1 cellular context compared by ENCODE assay signal in the genomic region with DNA sequence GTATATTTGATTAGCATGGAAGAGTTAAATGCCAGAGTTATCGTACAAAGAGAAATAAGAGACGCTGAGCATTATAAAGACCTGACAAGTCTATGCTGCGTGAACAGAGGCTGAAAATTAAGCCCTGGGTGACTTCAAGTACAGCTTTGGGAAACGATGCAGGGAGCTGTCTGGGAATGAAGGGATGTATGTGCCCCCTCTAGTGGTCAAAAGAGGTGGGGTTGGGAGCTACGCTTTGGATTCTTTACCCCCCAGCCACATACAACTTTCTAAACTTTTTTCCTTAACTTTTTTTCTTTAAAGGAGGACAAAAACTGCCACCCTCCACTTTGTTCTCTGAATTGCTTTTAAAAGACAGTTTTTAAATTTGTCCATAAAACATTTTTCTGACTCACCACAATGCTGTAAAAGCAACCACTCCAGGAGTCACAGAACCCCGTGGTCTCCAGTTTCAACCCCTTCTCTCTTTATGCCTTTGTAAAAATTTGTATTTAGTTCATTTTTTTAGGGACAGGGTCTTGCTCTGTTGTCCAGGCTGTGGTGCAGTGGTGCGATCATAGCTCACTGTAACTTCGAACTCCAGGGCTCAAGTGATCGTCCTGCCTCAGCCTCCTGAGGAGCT.
TF ChIP-seq lines count a peak whose summit lies in the region.

No MANE protein-coding gene starts in this region.

TF ChIP-seq in liver, 16 proteins besides CTCF, POLR2A, EP300 and RAD21 (continued from another document):
- TF ChIP-seq, protein P1, sequence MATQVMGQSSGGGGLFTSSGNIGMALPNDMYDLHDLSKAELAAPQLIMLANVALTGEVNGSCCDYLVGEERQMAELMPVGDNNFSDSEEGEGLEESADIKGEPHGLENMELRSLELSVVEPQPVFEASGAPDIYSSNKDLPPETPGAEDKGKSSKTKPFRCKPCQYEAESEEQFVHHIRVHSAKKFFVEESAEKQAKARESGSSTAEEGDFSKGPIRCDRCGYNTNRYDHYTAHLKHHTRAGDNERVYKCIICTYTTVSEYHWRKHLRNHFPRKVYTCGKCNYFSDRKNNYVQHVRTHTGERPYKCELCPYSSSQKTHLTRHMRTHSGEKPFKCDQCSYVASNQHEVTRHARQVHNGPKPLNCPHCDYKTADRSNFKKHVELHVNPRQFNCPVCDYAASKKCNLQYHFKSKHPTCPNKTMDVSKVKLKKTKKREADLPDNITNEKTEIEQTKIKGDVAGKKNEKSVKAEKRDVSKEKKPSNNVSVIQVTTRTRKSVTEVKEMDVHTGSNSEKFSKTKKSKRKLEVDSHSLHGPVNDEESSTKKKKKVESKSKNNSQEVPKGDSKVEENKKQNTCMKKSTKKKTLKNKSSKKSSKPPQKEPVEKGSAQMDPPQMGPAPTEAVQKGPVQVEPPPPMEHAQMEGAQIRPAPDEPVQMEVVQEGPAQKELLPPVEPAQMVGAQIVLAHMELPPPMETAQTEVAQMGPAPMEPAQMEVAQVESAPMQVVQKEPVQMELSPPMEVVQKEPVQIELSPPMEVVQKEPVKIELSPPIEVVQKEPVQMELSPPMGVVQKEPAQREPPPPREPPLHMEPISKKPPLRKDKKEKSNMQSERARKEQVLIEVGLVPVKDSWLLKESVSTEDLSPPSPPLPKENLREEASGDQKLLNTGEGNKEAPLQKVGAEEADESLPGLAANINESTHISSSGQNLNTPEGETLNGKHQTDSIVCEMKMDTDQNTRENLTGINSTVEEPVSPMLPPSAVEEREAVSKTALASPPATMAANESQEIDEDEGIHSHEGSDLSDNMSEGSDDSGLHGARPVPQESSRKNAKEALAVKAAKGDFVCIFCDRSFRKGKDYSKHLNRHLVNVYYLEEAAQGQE (IDR thresholded peaks at IDR 0.05), result no peak
